Comparison of ENCODE assay signal across 13 cellular contexts in the genomic region with DNA sequence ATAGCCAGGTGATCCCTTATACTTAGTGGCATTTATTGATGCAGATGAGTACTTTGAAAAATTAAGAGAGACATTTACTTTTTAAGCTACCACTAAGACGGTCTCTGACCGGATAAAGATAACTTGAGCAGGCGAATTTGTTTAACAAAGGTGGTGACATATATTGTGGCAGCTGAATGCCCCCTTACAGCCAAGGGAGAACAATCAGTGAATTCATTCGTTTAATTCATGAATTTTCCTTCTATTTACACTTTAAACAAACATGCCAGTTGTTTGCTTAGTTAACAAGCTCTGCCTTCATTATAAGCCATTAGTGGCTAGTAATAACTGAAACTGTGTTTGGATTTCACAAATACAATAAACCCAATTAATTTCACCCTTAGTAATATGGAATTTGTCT.
A peak's percentile ranks its signal among the peaks of the same experiment; 100 is the strongest.
DNase-seq lines count a peak whose midpoint lies in the region; ATAC-seq and TF ChIP-seq lines count a peak whose summit lies in the region.
"Had no signal": no experiment of that assay in that cellular context is flagged by ENCODE, and none has a peak within 500 bp of the region (broad histone marks: within the 10 kb centered on the region; RNA-seq: fewer than 3 reads in every experiment).

No MANE protein-coding gene starts in this region.

- H3K4me3 Mint-ChIP-seq in stimulated activated naive CD8-positive, alpha-beta T cell treated with anti-CD3 and anti-CD28 coated beads, Interleukin-15, amount 100 ng/mL, for 72 hours: no peak overlapping the region
- H3K4me3 Mint-ChIP-seq: activated CD8-positive, alpha-beta T cell treated with anti-CD3 and anti-CD28 coated beads, Interleukin-2, amount 10 ng/mL, durations not matched to agents 7 days and 5 days; activated naive CD8-positive, alpha-beta T cell; naive B cell had no signal

- in situ Hi-C loops in KBM-7 (cut with MboI; ENCODE audit: low pct_unique_long_range_greater_than_20kb, low sequenced_read_pairs): no loop called here

- peaks cover 10% of the 10 kb centered on the region for H3K4me1 Mint-ChIP-seq in stimulated activated naive CD8-positive, alpha-beta T cell treated with anti-CD3 and anti-CD28 coated beads, Interleukin-15, amount 100 ng/mL, for 72 hours

- H3K9me3 Mint-ChIP-seq in stimulated activated naive CD8-positive, alpha-beta T cell treated with anti-CD3 and anti-CD28 coated beads, Interleukin-15, amount 100 ng/mL, for 72 hours: no peaks in the 10 kb centered on the region
- H3K9me3 Mint-ChIP-seq: naive B cell had no signal

- no peak for ATAC-seq in stimulated activated naive CD8-positive, alpha-beta T cell treated with anti-CD3 and anti-CD28 coated beads, Interleukin-15, amount 100 ng/mL, for 72 hours
- ATAC-seq: activated CD8-positive, alpha-beta T cell treated with anti-CD3 and anti-CD28 coated beads, Interleukin-2, amount 10 ng/mL, durations not matched to agents 7 days and 5 days had no signal

- peak; percentile 13 for DNase-seq in DMS53 (lab: John Stamatoyannopoulos, UW)
- DNase-seq in DMS53 treated with DMSO at 0.1 percent for 48 hours (lab: John Stamatoyannopoulos, UW; ENCODE audit: unreplicated experiment): no peak
- no peak for DNase-seq in adrenal gland
- no peak for DNase-seq in stimulated activated naive CD8-positive, alpha-beta T cell treated with anti-CD3 and anti-CD28 coated beads, Interleukin-15, amount 100 ng/mL, for 72 hours
- DNase-seq in tibial artery: no peak
- DNase-seq in KBM-7: no peak
- DNase-seq: activated CD8-positive, alpha-beta T cell treated with anti-CD3 and anti-CD28 coated beads, Interleukin-2, amount 10 ng/mL, durations not matched to agents 7 days and 5 days; effector CD8-positive, alpha-beta T cell; naive B cell had no signal

- 90 to 98% (median 95%) methylated on average over 4 of the region's 4 CpGs for WGBS in adrenal gland, 4 donors

- no peaks in the 10 kb centered on the region for H3K27me3 Mint-ChIP-seq in stimulated activated naive CD8-positive, alpha-beta T cell treated with anti-CD3 and anti-CD28 coated beads, Interleukin-15, amount 100 ng/mL, for 72 hours
- H3K27me3 Mint-ChIP-seq: activated naive CD8-positive, alpha-beta T cell; naive B cell had no signal

- no peak for TF ChIP-seq POLR2A in adrenal gland (IDR thresholded peaks at IDR 0.05)

- H3K4me1 ChIP-seq in adrenal gland (replicated peaks in 1 of 2) (peaks cover 5 to 20% of the 10 kb centered on the region in 2 donors), tibial artery (peaks cover 0 to 37% (median 10%) of the 10 kb centered on the region in 4 donors)

- H3K27ac Mint-ChIP-seq in stimulated activated naive CD8-positive, alpha-beta T cell treated with anti-CD3 and anti-CD28 coated beads, Interleukin-15, amount 100 ng/mL, for 72 hours: no peak overlapping the region
- H3K27ac Mint-ChIP-seq: activated CD8-positive, alpha-beta T cell treated with anti-CD3 and anti-CD28 coated beads, Interleukin-2, amount 10 ng/mL, durations not matched to agents 7 days and 5 days; activated naive CD8-positive, alpha-beta T cell had no signal

- intact Hi-C loops in adrenal gland (cut with DNase I): no loop called here
- intact Hi-C loops in tibial artery (cut with DNase I; ENCODE audit: low total_unique reads): no loop called here

- TF ChIP-seq CTCF in adrenal gland (IDR thresholded peaks at IDR 0.05) (no peak), tibial artery (IDR thresholded peaks at IDR 0.05) (no peak)

- H3K36me3 ChIP-seq in adrenal gland (replicated peaks in 1 of 2): no peaks in the 10 kb centered on the region
- H3K36me3 ChIP-seq in tibial artery: no peaks in the 10 kb centered on the region

- H3K9me3 ChIP-seq in adrenal gland (replicated peaks in 1 of 3): no peaks in the 10 kb centered on the region
- no peaks in the 10 kb centered on the region for H3K9me3 ChIP-seq in tibial artery

- no peaks in the 10 kb centered on the region for H3K27me3 ChIP-seq in adrenal gland
- no peaks in the 10 kb centered on the region for H3K27me3 ChIP-seq in layer of hippocampus (ENCODE audit: control insufficient read depth, insufficient read depth, low read length)
- H3K27me3 ChIP-seq in tibial artery: no peaks in the 10 kb centered on the region

- no peak overlapping the region for H3K4me3 ChIP-seq in adrenal gland
- no peak overlapping the region for H3K4me3 ChIP-seq in tibial artery

- H3K27ac ChIP-seq in adrenal gland: peak overlapping the region; percentile 28 to 80 (median 66)
- H3K27ac ChIP-seq in layer of hippocampus (ENCODE audit: low read depth, low read length): peak overlapping the region; percentile 92
- H3K27ac ChIP-seq in temporal lobe (ENCODE audit: low read depth, low read length): peak overlapping the region; percentile 98
- peak overlapping the region in 1 of 2 donors; percentile 46 for H3K27ac ChIP-seq in tibial artery
- H3K27ac ChIP-seq: HL-60 had no signal
